ENCODE assay signal across 20 cellular contexts in genomic region chr10:74977072-74977471, GRCh38.
DNase-seq lines count a peak whose midpoint lies in the region; ATAC-seq and TF ChIP-seq lines count a peak whose summit lies in the region.
"Had no signal": no experiment of that assay in that cellular context is flagged by ENCODE, and none has a peak within 500 bp of the region (broad histone marks: within the 10 kb centered on the region; RNA-seq: fewer than 3 reads in every experiment).

No MANE protein-coding gene starts in this region.

- H3K4me1 ChIP-seq in OCI-LY7 (ENCODE audit: insufficient read depth, low read length, poor library complexity, severe bottlenecking), result peaks cover 21% of the 10 kb centered on the region
- H3K4me1 ChIP-seq: A549, upper lobe of right lung had no signal

- peaks cover 39% of the 10 kb centered on the region for H3K4me1 Mint-ChIP-seq in activated CD4-positive, alpha-beta T cell treated with anti-CD3 and anti-CD28 coated beads, Interleukin-2, amount 10 ng/mL, durations not matched to agents 24 days and 14 days
- peaks cover 24% of the 10 kb centered on the region for H3K4me1 Mint-ChIP-seq in memory B cell

- no peaks in the 10 kb centered on the region for H3K27me3 Mint-ChIP-seq in activated CD4-positive, alpha-beta T cell treated with anti-CD3 and anti-CD28 coated beads, Interleukin-2, amount 10 ng/mL, durations not matched to agents 24 days and 14 days
- H3K27me3 Mint-ChIP-seq in memory B cell, result no peaks in the 10 kb centered on the region

- H2AFZ ChIP-seq in OCI-LY7 (ENCODE audit: low read length), result peak overlapping the region; percentile 13; the same call in 1 of the 2 replicates

- peaks cover 38% of the 10 kb centered on the region for H3K36me3 Mint-ChIP-seq in activated CD4-positive, alpha-beta T cell treated with anti-CD3 and anti-CD28 coated beads, Interleukin-2, amount 10 ng/mL, durations not matched to agents 24 days and 14 days (ENCODE audit: low read depth)
- peaks cover 30% of the 10 kb centered on the region for H3K36me3 Mint-ChIP-seq in memory B cell

- no peak overlapping the region for H3K27ac ChIP-seq in OCI-LY7 (ENCODE audit: low read depth, low read length, poor library complexity, severe bottlenecking)
- H3K27ac ChIP-seq: A549, right atrium auricular region, upper lobe of right lung had no signal

- peaks cover 38% of the 10 kb centered on the region for H3K36me3 ChIP-seq in OCI-LY7 (ENCODE audit: insufficient read depth, low read length)

- H3K9me3 ChIP-seq in OCI-LY7 (ENCODE audit: low read length), result no peaks in the 10 kb centered on the region
- H3K9me3 ChIP-seq: A549, right atrium auricular region, upper lobe of right lung had no signal

- ATAC-seq in memory B cell (ENCODE audit: low read depth), result no peak
- no peak for ATAC-seq in HG02571 (IDR thresholded peaks at IDR 0.05; ENCODE audit: unreplicated experiment)
- no peak for ATAC-seq in GM21825 (IDR thresholded peaks at IDR 0.05; ENCODE audit: unreplicated experiment)
- ATAC-seq: upper lobe of right lung had no signal

- peak overlapping the region; percentile 91 for H3K27ac Mint-ChIP-seq in activated CD4-positive, alpha-beta T cell treated with anti-CD3 and anti-CD28 coated beads, Interleukin-2, amount 10 ng/mL, durations not matched to agents 24 days and 14 days
- peak overlapping the region; percentile 90 for H3K27ac Mint-ChIP-seq in memory B cell

- TF ChIP-seq CTCF in GM10266 (IDR thresholded peaks at IDR 0.05; ENCODE audit: control insufficient read depth, insufficient read depth, low read depth, missing control alignments), result no peak
- TF ChIP-seq CTCF in OCI-LY7 (conservative IDR thresholded peaks at IDR 0.05; ENCODE audit: low read length), result no peak

- CTCF ChIA-PET in OCI-LY7 (lab: Charles Lee; ENCODE audit: unreplicated experiment), result no interaction called here

- H3K9me2 ChIP-seq in OCI-LY7 (ENCODE audit: insufficient read depth, low read length), result no peaks in the 10 kb centered on the region

- H3K9me3 Mint-ChIP-seq in activated CD4-positive, alpha-beta T cell treated with anti-CD3 and anti-CD28 coated beads, Interleukin-2, amount 10 ng/mL, durations not matched to agents 24 days and 14 days, result no peaks in the 10 kb centered on the region
- H3K9me3 Mint-ChIP-seq in memory B cell, result no peaks in the 10 kb centered on the region

- no TSS peak for BruUV-seq in OCI-LY7 (replicated peaks; lab: Mats Ljungman, UMichigan)

- peak overlapping the region; percentile 71 for H3K4me3 Mint-ChIP-seq in activated CD4-positive, alpha-beta T cell treated with anti-CD3 and anti-CD28 coated beads, Interleukin-2, amount 10 ng/mL, durations not matched to agents 24 days and 14 days
- H3K4me3 Mint-ChIP-seq in memory B cell, result no peak overlapping the region

- POLR2A ChIA-PET in OCI-LY7 (lab: Charles Lee), result interaction anchor here (0.5 to 1.1 kb wide), 3 partner anchors 10 to 98 kb away, joined by 3 read pairs; no protein-coding TSS in a partner anchor

- DNase-seq in activated CD4-positive, alpha-beta T cell treated with anti-CD3 and anti-CD28 coated beads, Interleukin-2, amount 10 ng/mL, durations not matched to agents 24 days and 14 days, result no peak
- no peak for DNase-seq in activated CD4-positive, alpha-beta T cell treated with anti-CD3 and anti-CD28 coated beads for 48 hours
- DNase-seq in GM10266 (ENCODE audit: extremely low spot score) (peak; percentile 15), OCI-LY7 (ENCODE audit: low spot score) (no peak), memory B cell (ENCODE audit: low spot score in 2 of 2) (no peak)
- no peak for DNase-seq in effector CD4-positive, alpha-beta T cell
- DNase-seq: activated CD4-positive, alpha-beta T cell treated with anti-CD3 and anti-CD28 coated beads for 1 hour; DMS79; H7; KG1; NCI-H1092 treated with DMSO at 0.1 percent for 48 hours; NCI-H2107; NCI-H524 treated with DMSO at 0.1 percent for 48 hours; stimulated activated CD4-positive, alpha-beta T cell treated with anti-CD3 and anti-CD28 coated beads, Interleukin-15, amount 100 ng/mL, for 24 hours; T1000; upper lobe of right lung had no signal

- no peaks in the 10 kb centered on the region for H3K79me2 ChIP-seq in OCI-LY7 (ENCODE audit: insufficient read depth, low read depth, low read length)

- no peaks in the 10 kb centered on the region for H4K20me1 ChIP-seq in OCI-LY7 (ENCODE audit: insufficient read depth, low read length)

- no peak overlapping the region for H3K4me3 ChIP-seq in OCI-LY7 (ENCODE audit: low read depth, low read length, poor library complexity, severe bottlenecking)
- H3K4me3 ChIP-seq: A549, right atrium auricular region, upper lobe of right lung had no signal

- intact Hi-C loops in activated CD4-positive, alpha-beta T cell treated with anti-CD3 and anti-CD28 coated beads, Interleukin-2, amount 10 ng/mL, durations not matched to agents 24 days and 14 days (cut with micrococcal nuclease), result loop anchor here (2.0 to 10.0 kb wide), 3 partner anchors 36 to 150 kb away; partner anchors contain the start of gene KAT6B
- intact Hi-C loops in OCI-LY7 (cut with micrococcal nuclease; ENCODE audit: unreplicated experiment), result no loop called here

- H3K4me2 ChIP-seq in OCI-LY7 (ENCODE audit: low read length), result no peak overlapping the region
- H3K4me2 ChIP-seq: A549 had no signal
